In the genomic region with DNA sequence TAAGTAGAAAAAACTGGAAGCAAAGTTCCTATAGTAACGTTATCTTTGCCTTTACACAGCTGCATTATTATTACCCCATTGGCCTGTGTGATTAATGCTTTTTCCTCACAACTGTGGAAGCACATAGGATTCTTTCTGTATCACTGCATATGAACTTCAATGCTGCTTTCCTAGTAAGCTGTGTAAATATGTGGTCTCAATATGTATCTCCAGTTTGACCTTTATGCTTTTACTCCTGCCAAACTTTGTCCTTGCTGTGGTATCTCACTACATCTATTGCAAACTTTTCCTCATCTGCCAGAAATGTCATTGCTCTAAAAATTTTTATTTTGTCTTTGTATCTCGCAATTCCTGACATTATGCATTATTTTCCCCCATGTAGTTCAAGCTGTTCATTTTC, we compare ENCODE assay signal across 1 cellular context.
A peak's percentile ranks its signal among the peaks of the same experiment; 100 is the strongest.
TF ChIP-seq lines count a peak whose summit lies in the region.

No MANE protein-coding gene starts in this region.

TF ChIP-seq in HepG2, 621 proteins besides CTCF, POLR2A, EP300 and RAD21 (continued from another document and continues in another):
- TF ChIP-seq ZXDC (CRISPR knock-in tag; IDR thresholded peaks at IDR 0.05) (no peak), BATF2 (CRISPR knock-in tag; IDR thresholded peaks at IDR 0.05) (no peak), ZNF510 (CRISPR knock-in tag; IDR thresholded peaks at IDR 0.05; ENCODE audit: low read depth) (no peak), HMGA1 (CRISPR knock-in tag; conservative IDR thresholded peaks at IDR 0.05) (no peak), ZNF124 (CRISPR knock-in tag; IDR thresholded peaks at IDR 0.05) (no peak), PAXIP1 (CRISPR knock-in tag; conservative IDR thresholded peaks at IDR 0.05) (peak; percentile 59), ZNF704 (CRISPR knock-in tag; IDR thresholded peaks at IDR 0.05; ENCODE audit: borderline replicate concordance) (no peak), HDAC1 (CRISPR knock-in tag; IDR thresholded peaks at IDR 0.05) (peak; percentile 60; the same call in 1 of the 2 replicates), ADNP (CRISPR knock-in tag; IDR thresholded peaks at IDR 0.05) (no peak), MTF2 (CRISPR knock-in tag; IDR thresholded peaks at IDR 0.05; ENCODE audit: borderline replicate concordance) (no peak), CCAR2 (optimal IDR thresholded peaks at IDR 0.05; ENCODE audit: low read depth, low read length) (no peak), ZNF232 (CRISPR knock-in tag; IDR thresholded peaks at IDR 0.05; ENCODE audit: borderline replicate concordance) (no peak), FOXC1 (CRISPR knock-in tag; IDR thresholded peaks at IDR 0.05; ENCODE audit: borderline replicate concordance) (no peak), IKZF4 (CRISPR knock-in tag; IDR thresholded peaks at IDR 0.05; ENCODE audit: borderline replicate concordance, low read depth, not compliant biosample characterization) (no peak), ZFP82 (CRISPR knock-in tag; IDR thresholded peaks at IDR 0.05; ENCODE audit: borderline replicate concordance) (no peak), ELF3 (CRISPR knock-in tag; IDR thresholded peaks at IDR 0.05) (peak; percentile 39; the same call in 1 of the 2 replicates), TBX2 (CRISPR knock-in tag; IDR thresholded peaks at IDR 0.05; ENCODE audit: borderline replicate concordance) (no peak), ZNF17 (CRISPR knock-in tag; IDR thresholded peaks at IDR 0.05) (no peak), ZNF143 (CRISPR knock-in tag; IDR thresholded peaks at IDR 0.05) (no peak), AHDC1 (CRISPR knock-in tag; IDR thresholded peaks at IDR 0.05; ENCODE audit: borderline replicate concordance) (peak; percentile 63; the same call in 1 of the 2 replicates), SP4 (CRISPR knock-in tag; IDR thresholded peaks at IDR 0.05) (no peak), SMAD9 (CRISPR knock-in tag; IDR thresholded peaks at IDR 0.05) (no peak), HMG20B (CRISPR knock-in tag; conservative IDR thresholded peaks at IDR 0.05) (no peak), EZH2 (conservative IDR thresholded peaks at IDR 0.05; ENCODE audit: low read depth, low read length) (no peak), ZNF10 (CRISPR knock-in tag; IDR thresholded peaks at IDR 0.05; ENCODE audit: borderline replicate concordance, low read depth) (no peak), ZNF251 (CRISPR knock-in tag; IDR thresholded peaks at IDR 0.05) (no peak), ZMYM2 (CRISPR knock-in tag; IDR thresholded peaks at IDR 0.05) (no peak), ZNF362 (CRISPR knock-in tag; IDR thresholded peaks at IDR 0.05; ENCODE audit: borderline replicate concordance) (no peak), ZNF670 (CRISPR knock-in tag; IDR thresholded peaks at IDR 0.05; ENCODE audit: borderline replicate concordance) (no peak), ZNF788 (CRISPR knock-in tag; IDR thresholded peaks at IDR 0.05; ENCODE audit: borderline replicate concordance) (no peak), ZNF747 (CRISPR knock-in tag; IDR thresholded peaks at IDR 0.05; ENCODE audit: borderline replicate concordance) (no peak), ZNF280B (CRISPR knock-in tag; IDR thresholded peaks at IDR 0.05; ENCODE audit: borderline replicate concordance) (no peak), PHB2 (IDR thresholded peaks at IDR 0.05; ENCODE audit: partially characterized antibody) (no peak), ZNF441 (CRISPR knock-in tag; IDR thresholded peaks at IDR 0.05; ENCODE audit: borderline replicate concordance) (no peak), ZNF766 (CRISPR knock-in tag; IDR thresholded peaks at IDR 0.05; ENCODE audit: borderline replicate concordance) (no peak), CREB1 (IDR thresholded peaks at IDR 0.05) (no peak), CREB1 (CRISPR knock-in tag; IDR thresholded peaks at IDR 0.05) (no peak), ZNF607 (CRISPR knock-in tag; IDR thresholded peaks at IDR 0.05; ENCODE audit: borderline replicate concordance) (no peak), SNRNP70 (IDR thresholded peaks at IDR 0.05; ENCODE audit: low read depth, low read length) (no peak), NPAS2 (CRISPR knock-in tag; IDR thresholded peaks at IDR 0.05; ENCODE audit: borderline replicate concordance) (no peak), RARG (CRISPR knock-in tag; IDR thresholded peaks at IDR 0.05; ENCODE audit: low read depth) (no peak)
- TF ChIP-seq, protein P1, sequence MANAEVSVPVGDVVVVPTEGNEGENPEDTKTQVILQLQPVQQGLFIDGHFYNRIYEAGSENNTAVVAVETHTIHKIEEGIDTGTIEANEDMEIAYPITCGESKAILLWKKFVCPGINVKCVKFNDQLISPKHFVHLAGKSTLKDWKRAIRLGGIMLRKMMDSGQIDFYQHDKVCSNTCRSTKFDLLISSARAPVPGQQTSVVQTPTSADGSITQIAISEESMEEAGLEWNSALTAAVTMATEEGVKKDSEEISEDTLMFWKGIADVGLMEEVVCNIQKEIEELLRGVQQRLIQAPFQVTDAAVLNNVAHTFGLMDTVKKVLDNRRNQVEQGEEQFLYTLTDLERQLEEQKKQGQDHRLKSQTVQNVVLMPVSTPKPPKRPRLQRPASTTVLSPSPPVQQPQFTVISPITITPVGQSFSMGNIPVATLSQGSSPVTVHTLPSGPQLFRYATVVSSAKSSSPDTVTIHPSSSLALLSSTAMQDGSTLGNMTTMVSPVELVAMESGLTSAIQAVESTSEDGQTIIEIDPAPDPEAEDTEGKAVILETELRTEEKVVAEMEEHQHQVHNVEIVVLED (CRISPR knock-in tag; IDR thresholded peaks at IDR 0.05; ENCODE audit: borderline replicate concordance) = no peak
- TF ChIP-seq, protein P2, sequence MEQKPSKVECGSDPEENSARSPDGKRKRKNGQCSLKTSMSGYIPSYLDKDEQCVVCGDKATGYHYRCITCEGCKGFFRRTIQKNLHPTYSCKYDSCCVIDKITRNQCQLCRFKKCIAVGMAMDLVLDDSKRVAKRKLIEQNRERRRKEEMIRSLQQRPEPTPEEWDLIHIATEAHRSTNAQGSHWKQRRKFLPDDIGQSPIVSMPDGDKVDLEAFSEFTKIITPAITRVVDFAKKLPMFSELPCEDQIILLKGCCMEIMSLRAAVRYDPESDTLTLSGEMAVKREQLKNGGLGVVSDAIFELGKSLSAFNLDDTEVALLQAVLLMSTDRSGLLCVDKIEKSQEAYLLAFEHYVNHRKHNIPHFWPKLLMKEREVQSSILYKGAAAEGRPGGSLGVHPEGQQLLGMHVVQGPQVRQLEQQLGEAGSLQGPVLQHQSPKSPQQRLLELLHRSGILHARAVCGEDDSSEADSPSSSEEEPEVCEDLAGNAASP (CRISPR knock-in tag; IDR thresholded peaks at IDR 0.05; ENCODE audit: borderline replicate concordance) = 0 out of 2 replicates have a peak, but pooled peaks have one; percentile 21
